In the genomic region with DNA sequence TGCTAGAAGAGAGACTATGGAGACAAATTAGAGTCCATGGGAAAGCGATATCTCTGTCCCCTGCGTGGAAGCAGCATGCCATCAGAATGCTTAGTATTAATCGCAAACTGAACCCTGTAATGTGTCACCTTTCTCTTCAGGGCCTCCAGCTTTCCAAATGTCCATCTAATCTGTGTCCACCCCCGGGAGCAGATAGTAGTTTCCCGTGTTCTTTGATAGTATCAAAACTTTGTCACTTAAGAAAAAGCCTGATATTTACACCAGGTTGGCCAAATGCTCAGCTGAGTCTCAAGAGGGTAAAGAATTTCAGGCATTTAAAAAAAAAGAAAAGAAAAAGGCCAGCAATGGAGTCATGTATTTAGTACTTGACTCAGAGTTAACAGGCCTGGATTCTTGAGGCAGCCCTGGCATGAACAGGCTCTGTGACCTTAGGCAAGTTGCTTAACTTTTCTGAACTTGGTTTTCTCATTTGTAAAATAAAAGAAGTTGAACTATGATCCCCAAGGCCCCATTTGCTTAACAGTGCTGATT, we compare ENCODE assay signal across 11 cellular contexts. TPM values are rescaled to one million over a fixed set of nuclear protein-coding genes. Genes with fewer than 3 reads are reported as not detected.
DNase-seq lines count a peak whose midpoint lies in the region; TF ChIP-seq lines count a peak whose summit lies in the region.
"Had no signal": no experiment of that assay in that cellular context is flagged by ENCODE, and none has a peak within 500 bp of the region (broad histone marks: within the 10 kb centered on the region; RNA-seq: fewer than 3 reads in every experiment).

No MANE protein-coding gene starts in this region.

- H3K36me3 ChIP-seq in MM.1S (replicated peaks; ENCODE audit: insufficient read depth, low read length): no peaks in the 10 kb centered on the region
- H3K36me3 ChIP-seq in neural progenitor cell: no peaks in the 10 kb centered on the region
- no peaks in the 10 kb centered on the region for H3K36me3 ChIP-seq in uterus

- H3K27ac ChIP-seq in MM.1S (ENCODE audit: low read length) (no peak overlapping the region), neural progenitor cell (peak overlapping the region; percentile 94), uterus (no peak overlapping the region)

- intact Hi-C loops in CD14-positive monocyte (cut with micrococcal nuclease) (loop anchor here (5.0 kb wide), 1 partner anchor 36 kb away; no protein-coding TSS in a partner anchor), uterus (cut with DNase I; ENCODE audit: low total_unique reads) (no loop called here)

- H3K9me3 Mint-ChIP-seq in CD14-positive monocyte (no peaks in the 10 kb centered on the region), neural progenitor cell (no peaks in the 10 kb centered on the region)

- no peaks in the 10 kb centered on the region for H3F3A ChIP-seq in MM.1S (ENCODE audit: insufficient read depth, low read length)
- H3F3A ChIP-seq in neural progenitor cell (ENCODE audit: low read depth): peaks cover 40% of the 10 kb centered on the region

- DNase-seq in CD14-positive monocyte (ENCODE audit: low spot score) (no peak), MM.1S (no peak), epithelial cell of esophagus (ENCODE audit: low read depth) (peak; percentile 54), neural progenitor cell (ENCODE audit: low spot score) (peak; percentile 47), SW480 (ENCODE audit: low spot score) (no peak), NCI-H446 (lab: John Stamatoyannopoulos, UW) (no peak), uterus (no peak)
- no peak for DNase-seq in activated naive CD4-positive, alpha-beta T cell treated with Interleukin-2 at 50 U/mL for 16 hours
- DNase-seq: NCI-H146, posterior cingulate gyrus, SW 1271 had no signal

- H3K27me3 Mint-ChIP-seq in CD14-positive monocyte (ENCODE audit: low read depth in 3 of 3) (no peaks in the 10 kb centered on the region), neural progenitor cell (ENCODE audit: insufficient read depth, low read depth) (no peaks in the 10 kb centered on the region)

- H4K20me1 ChIP-seq in MM.1S (ENCODE audit: insufficient read depth, low read length) (no peaks in the 10 kb centered on the region), neural progenitor cell (ENCODE audit: low read depth) (no peaks in the 10 kb centered on the region)

- TF ChIP-seq CTCF in CD14-positive monocyte (IDR thresholded peaks at IDR 0.05) (no peak), MM.1S (IDR thresholded peaks at IDR 0.05; ENCODE audit: low read length) (no peak), epithelial cell of esophagus (IDR thresholded peaks at IDR 0.05; ENCODE audit: insufficient read depth, low read depth, low read length, missing control alignments) (no peak), neural progenitor cell (IDR thresholded peaks at IDR 0.05) (no peak), uterus (IDR thresholded peaks at IDR 0.05) (no peak)

- H3K9me2 ChIP-seq in MM.1S (replicated peaks; ENCODE audit: insufficient read depth, low read length): no peaks in the 10 kb centered on the region

- peak overlapping the region; percentile 44; the same call in 1 of the 2 replicates for H3K4me2 ChIP-seq in MM.1S (ENCODE audit: low read depth, low read length)
- H3K4me2 ChIP-seq in neural progenitor cell: peak overlapping the region; percentile 73

- H2AFZ ChIP-seq in MM.1S (ENCODE audit: low read length): no peak overlapping the region
- no peak overlapping the region for H2AFZ ChIP-seq in neural progenitor cell (replicated peaks)

- peaks cover 56% of the 10 kb centered on the region for H3K4me1 Mint-ChIP-seq in CD14-positive monocyte
- peaks cover 75% of the 10 kb centered on the region for H3K4me1 Mint-ChIP-seq in neural progenitor cell

- H3K36me3 Mint-ChIP-seq in CD14-positive monocyte (no peaks in the 10 kb centered on the region), neural progenitor cell (peaks cover 1% of the 10 kb centered on the region)

- no peak overlapping the region for H3K4me3 ChIP-seq in MM.1S (ENCODE audit: low read length)
- H3K4me3 ChIP-seq in epithelial cell of esophagus (ENCODE audit: low read length): no peak overlapping the region
- H3K4me3 ChIP-seq in neural progenitor cell: peak overlapping the region; percentile 35
- H3K4me3 ChIP-seq in uterus: no peak overlapping the region

- H3K4me1 ChIP-seq in MM.1S (ENCODE audit: low read length): peaks cover 6% of the 10 kb centered on the region
- H3K4me1 ChIP-seq in neural progenitor cell: peaks cover 77% of the 10 kb centered on the region
- no peaks in the 10 kb centered on the region for H3K4me1 ChIP-seq in uterus

- H3K9ac ChIP-seq in MM.1S (ENCODE audit: low read length) (no peak overlapping the region), neural progenitor cell (no peak overlapping the region)

- H3K27me3 ChIP-seq in MM.1S (replicated peaks; ENCODE audit: insufficient read depth, low read length) (no peaks in the 10 kb centered on the region), neural progenitor cell (no peaks in the 10 kb centered on the region), uterus (no peaks in the 10 kb centered on the region)

- H3K27ac Mint-ChIP-seq in CD14-positive monocyte (peak overlapping the region; percentile 97 to 99 (median 98)), neural progenitor cell (peak overlapping the region; percentile 99)

- H3K79me2 ChIP-seq in MM.1S (ENCODE audit: low read length) (no peaks in the 10 kb centered on the region), neural progenitor cell (ENCODE audit: low read depth) (no peaks in the 10 kb centered on the region)

- TF ChIP-seq POLR2A in uterus (IDR thresholded peaks at IDR 0.05): no peak

- H3K4me3 Mint-ChIP-seq in CD14-positive monocyte (no peak overlapping the region), neural progenitor cell (peak overlapping the region; percentile 63)

- H3K9me3 ChIP-seq in MM.1S (replicated peaks; ENCODE audit: insufficient read depth, low read length) (no peaks in the 10 kb centered on the region), neural progenitor cell (ENCODE audit: low read depth) (no peaks in the 10 kb centered on the region), uterus (no peaks in the 10 kb centered on the region)

RNA-seq across cellular contexts. Expression of a gene that starts 10.4 kb away (rescaled TPM):
- polyA plus RNA-seq in CD14-positive monocyte: 10 to 100 TPM; 19.1 to 35.6 TPM
- total RNA-seq in neural progenitor cell (ENCODE audit: low replicate concordance): 2.0 and 2.6 TPM in 2 replicates
- 10 to 100 TPM in 2 of 4 donors, 1 to 10 TPM in 2; 3.6 to 24.1 (median 13.1) TPM for total RNA-seq in uterus

Comparison
In these comparisons a context has a peak if more than half of its experiments do, and no peak if none do; other contexts are left out.
1. DNase-seq: peak in epithelial cell of esophagus (single experiment) and neural progenitor cell (single experiment); none in CD14-positive monocyte (single experiment), MM.1S (single experiment), SW480 (single experiment), NCI-H446 (0 of 2), uterus (0 of 2) and activated naive CD4-positive, alpha-beta T cell treated with Interleukin-2 at 50 U/mL for 16 hours (single experiment).